In the genomic region with DNA sequence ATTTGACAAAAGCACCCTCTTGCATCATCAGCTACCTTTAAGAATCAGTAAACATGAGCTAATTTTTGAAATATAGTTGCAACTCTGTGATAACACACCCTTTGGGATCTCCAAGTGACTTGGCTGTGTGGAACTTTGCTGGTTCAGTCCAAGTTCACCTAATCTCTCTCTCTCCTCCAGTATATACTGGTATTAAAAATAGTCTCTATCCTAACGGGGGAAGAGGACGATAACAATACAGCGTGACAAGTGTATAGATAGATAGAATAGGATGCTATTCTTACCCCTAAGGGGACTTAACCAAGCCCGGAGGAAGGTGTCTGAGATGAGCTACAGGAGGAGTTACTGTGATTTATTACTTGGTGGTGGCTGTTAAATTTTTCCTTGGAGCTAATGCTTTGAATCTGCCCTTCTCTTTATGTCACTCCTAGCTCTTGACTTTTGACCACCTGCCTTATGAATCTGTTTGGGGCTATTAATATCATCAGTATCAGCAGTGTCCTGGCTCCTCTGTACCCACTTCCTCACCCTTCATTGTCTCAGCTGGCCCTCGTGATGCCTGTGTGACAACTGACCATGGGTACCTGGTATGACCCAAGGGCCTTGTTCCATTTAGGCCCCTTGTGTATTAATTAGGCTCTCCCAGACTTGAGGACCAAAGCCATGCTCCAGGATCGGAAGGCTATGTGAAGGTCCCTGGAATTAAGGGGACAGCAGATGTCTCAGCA, we compare ENCODE assay signal across 31 cellular contexts.
"Had no signal": no experiment of that assay in that cellular context is flagged by ENCODE, and none has a peak within 500 bp of the region (broad histone marks: within the 10 kb centered on the region; RNA-seq: fewer than 3 reads in every experiment).

No MANE protein-coding gene starts in this region.

- H3K27ac ChIP-seq: ascending aorta, cardiac muscle cell, PC-9, RWPE1, SJCRH30, SK-N-MC, WERI-Rb-1 had no signal

- H3K9me3 ChIP-seq: ascending aorta, SJCRH30 had no signal

- H3K27me3 ChIP-seq: ascending aorta had no signal

- DNase-seq: activated CD4-positive, alpha-beta memory T cell treated with anti-CD3 and anti-CD28 coated beads, Interleukin-2, amount 10 ng/mL, durations not matched to agents 7 days and 5 days; activated CD4-positive, alpha-beta T cell treated with anti-CD3 and anti-CD28 coated beads for 1 hour; activated CD4-positive, alpha-beta T cell treated with anti-CD3 and anti-CD28 coated beads for 48 hours; activated CD4-positive, CD25-positive, alpha-beta regulatory T cell; activated CD8-positive, alpha-beta memory T cell treated with anti-CD3 and anti-CD28 coated beads for 24 hours; activated CD8-positive, alpha-beta memory T cell treated with anti-CD3 and anti-CD28 coated beads, Interleukin-2, amount 10 ng/mL, durations not matched to agents 7 days and 5 days; activated CD8-positive, alpha-beta memory T cell treated with anti-CD3 and anti-CD28 coated beads, Interleukin-2, amount 50 U/mL, for 48 hours; activated effector memory CD4-positive, alpha-beta T cell treated with Interleukin-2 at 50 U/mL for 16 hours; activated naive CD4-positive, alpha-beta T cell treated with anti-CD3 and anti-CD28 coated beads, Interleukin-2, amount 50 U/mL, for 16 hours; activated naive CD8-positive, alpha-beta T cell treated with anti-CD3 and anti-CD28 coated beads, Interleukin-2, amount 10 ng/mL, durations not matched to agents 7 days and 5 days; activated T-cell treated with anti-CD3 and anti-CD28 coated beads, Interleukin-2, amount 50 U/mL, for 48 hours; amygdala; NCI-H1105; NCI-H1417 treated with DMSO at 0.1 percent for 48 hours; NCI-H187 treated with DMSO at 0.1 percent for 48 hours; NCI-H2081; NCI-H226; NCI-H446 treated with DMSO at 0.1 percent for 48 hours; NCI-H526; NCI-H748 treated with DMSO at 0.1 percent for 48 hours; NK-92 treated with Interleukin-12 subunit alpha and Interleukin-12 subunit beta, amount 100 ng/mL, for 24 hours; PC-9; SHP77; SJCRH30; T1000; WERI-Rb-1 had no signal

- ATAC-seq: activated CD8-positive, alpha-beta memory T cell treated with anti-CD3 and anti-CD28 coated beads, Interleukin-2, amount 10 ng/mL, durations not matched to agents 7 days and 5 days; K562 had no signal

- H3K36me3 ChIP-seq: ascending aorta, cardiac muscle cell, SJCRH30, WERI-Rb-1 had no signal

- H3K4me1 ChIP-seq: ascending aorta, SJCRH30 had no signal

- H3K4me3 ChIP-seq: ascending aorta, cardiac muscle cell, K562, PC-9, SJCRH30, SK-N-MC had no signal
